In genomic region chr14:97177016-97177415, GRCh38 we compare ENCODE assay signal across 8 cellular contexts.
DNase-seq lines count a peak whose midpoint lies in the region; ATAC-seq and TF ChIP-seq lines count a peak whose summit lies in the region.

No MANE protein-coding gene starts in this region.

- intact Hi-C loops in upper lobe of right lung (cut with DNase I) = no loop called here
- intact Hi-C loops in prostate gland (cut with DNase I) = no loop called here

- ATAC-seq in upper lobe of right lung (no peak), GM21528 (IDR thresholded peaks at IDR 0.05; ENCODE audit: low FRiP score, unreplicated experiment) (no peak)

- DNase-seq in A172 (ENCODE audit: low spot score) (peak; percentile 23), NCI-H345 (lab: John Stamatoyannopoulos, UW) (peak; percentile 38), upper lobe of right lung (no peak), GM19238 (ENCODE audit: insufficient read length, low spot score) (no peak), prostate gland (ENCODE audit: low spot score) (no peak)
- peak; percentile 36 for DNase-seq in activated naive CD4-positive, alpha-beta T cell treated with anti-CD3 and anti-CD28 coated beads, Interleukin-2, amount 50 U/mL, for 16 hours

- H3K4me1 ChIP-seq in upper lobe of right lung = no peaks in the 10 kb centered on the region
- no peaks in the 10 kb centered on the region for H3K4me1 ChIP-seq in prostate gland (replicated peaks)

- H3K4me3 ChIP-seq in upper lobe of right lung = no peak overlapping the region
- H3K4me3 ChIP-seq in prostate gland = no peak overlapping the region

- WGBS in prostate gland = 54% methylated on average over 6 of the region's 6 CpGs

- no peaks in the 10 kb centered on the region for H3K9me3 ChIP-seq in upper lobe of right lung
- H3K9me3 ChIP-seq in prostate gland = no peaks in the 10 kb centered on the region

- H3K27ac ChIP-seq in upper lobe of right lung (no peak overlapping the region), prostate gland (no peak overlapping the region)

- TF ChIP-seq CTCF in GM12872 (IDR thresholded peaks at IDR 0.05; ENCODE audit: insufficient read depth, low read depth, low read length) (peak; percentile 25; the same call in 2 of the 3 replicates), upper lobe of right lung (IDR thresholded peaks at IDR 0.05) (peak; percentile 11), prostate gland (IDR thresholded peaks at IDR 0.05) (no peak)

- H3K27me3 ChIP-seq in upper lobe of right lung (no peaks in the 10 kb centered on the region), prostate gland (replicated peaks; ENCODE audit: insufficient read depth) (no peaks in the 10 kb centered on the region)

- no peak for TF ChIP-seq POLR2A in prostate gland (IDR thresholded peaks at IDR 0.05)

- no peaks in the 10 kb centered on the region for H3K36me3 ChIP-seq in upper lobe of right lung
- no peaks in the 10 kb centered on the region for H3K36me3 ChIP-seq in prostate gland

Comparison
In these comparisons a context has a peak if more than half of its experiments do, and no peak if none do; other contexts are left out.
1. DNase-seq: peak in A172 (single experiment), NCI-H345 (single experiment) and activated naive CD4-positive, alpha-beta T cell treated with anti-CD3 and anti-CD28 coated beads, Interleukin-2, amount 50 U/mL, for 16 hours (single experiment); none in upper lobe of right lung (single experiment), GM19238 (single experiment) and prostate gland (single experiment).
2. CTCF ChIP-seq: peak in GM12872 (single experiment) and upper lobe of right lung (single experiment); none in prostate gland (0 of 4).